Comparison of ENCODE assay signal across 8 cellular contexts in genomic region chr20:33791959-33792597, GRCh38.
DNase-seq lines count a peak whose midpoint lies in the region; ATAC-seq and TF ChIP-seq lines count a peak whose summit lies in the region.

No MANE protein-coding gene starts in this region.

- DNase-seq in NCI-H748 (lab: John Stamatoyannopoulos, UW; ENCODE audit: unreplicated experiment) (peak; percentile 33), NCI-H748 treated with DMSO at 0.1 percent for 48 hours (lab: John Stamatoyannopoulos, UW) (no peak), amniotic epithelial cell (ENCODE audit: low read depth) (peak; percentile 46), iPS-NIHi11 (ENCODE audit: low spot score) (peak; percentile 89), T1000 (lab: John Stamatoyannopoulos, UW) (no peak)
- peak; percentile 58 for DNase-seq in stimulated activated CD4-positive, alpha-beta T cell treated with anti-CD3 and anti-CD28 coated beads, Interleukin-4, amount 100 ng/mL, for 1 hour

- ATAC-seq in SK-N-SH treated with all-trans-retinoic acid at 6 μM for 48 hours (peak; percentile 19; the same call in 1 of the 3 replicates), HG03378 (IDR thresholded peaks at IDR 0.05; ENCODE audit: unreplicated experiment) (no peak)

TF ChIP-seq in SK-N-SH treated with all-trans-retinoic acid at 6 μM for 48 hours, 23 proteins besides CTCF, POLR2A, EP300 and RAD21:
- TF ChIP-seq PPARA (CRISPR knock-in tag; IDR thresholded peaks at IDR 0.05; ENCODE audit: borderline replicate concordance) = no peak
- no peak for TF ChIP-seq TOX (CRISPR knock-in tag; IDR thresholded peaks at IDR 0.05; ENCODE audit: borderline replicate concordance)
- no peak for TF ChIP-seq SNAI2 (CRISPR knock-in tag; IDR thresholded peaks at IDR 0.05)
- no peak for TF ChIP-seq TSHZ2 (CRISPR knock-in tag; IDR thresholded peaks at IDR 0.05)
- TF ChIP-seq BACH2 (CRISPR knock-in tag; IDR thresholded peaks at IDR 0.05; ENCODE audit: borderline replicate concordance) = no peak
- TF ChIP-seq ZNF8 (CRISPR knock-in tag; IDR thresholded peaks at IDR 0.05) = no peak
- TF ChIP-seq CSDC2 (CRISPR knock-in tag; IDR thresholded peaks at IDR 0.05) = no peak
- no peak for TF ChIP-seq ZNF70 (CRISPR knock-in tag; IDR thresholded peaks at IDR 0.05)
- no peak for TF ChIP-seq RARB (CRISPR knock-in tag; IDR thresholded peaks at IDR 0.05)
- TF ChIP-seq GLIS3 (CRISPR knock-in tag; IDR thresholded peaks at IDR 0.05) = no peak
- no peak for TF ChIP-seq ARNTL (CRISPR knock-in tag; IDR thresholded peaks at IDR 0.05; ENCODE audit: borderline replicate concordance, low read depth)
- TF ChIP-seq TCF4 (CRISPR knock-in tag; IDR thresholded peaks at IDR 0.05; ENCODE audit: borderline replicate concordance) = no peak
- TF ChIP-seq ISL1 (CRISPR knock-in tag; IDR thresholded peaks at IDR 0.05) = no peak
- TF ChIP-seq ESRRG (CRISPR knock-in tag; IDR thresholded peaks at IDR 0.05) = no peak
- no peak for TF ChIP-seq PATZ1 (CRISPR knock-in tag; IDR thresholded peaks at IDR 0.05; ENCODE audit: borderline replicate concordance)
- no peak for TF ChIP-seq CREB5 (CRISPR knock-in tag; IDR thresholded peaks at IDR 0.05; ENCODE audit: low read depth)
- no peak for TF ChIP-seq ZC3H10 (CRISPR knock-in tag; IDR thresholded peaks at IDR 0.05)
- TF ChIP-seq ZFP3 (CRISPR knock-in tag; IDR thresholded peaks at IDR 0.05) = no peak
TF ChIP-seq in SK-N-SH treated with all-trans-retinoic acid at 6 μM for 48 hours: peak in this region for 0.

Comparison
In these comparisons a context has a peak if more than half of its experiments do, and no peak if none do; other contexts are left out.
1. DNase-seq: peak in NCI-H748 (single experiment), amniotic epithelial cell (single experiment), iPS-NIHi11 (single experiment) and stimulated activated CD4-positive, alpha-beta T cell treated with anti-CD3 and anti-CD28 coated beads, Interleukin-4, amount 100 ng/mL, for 1 hour (single experiment); none in NCI-H748 treated with DMSO at 0.1 percent for 48 hours (single experiment) and T1000 (single experiment).